ENCODE assay signal across 12 cellular contexts in the genomic region with DNA sequence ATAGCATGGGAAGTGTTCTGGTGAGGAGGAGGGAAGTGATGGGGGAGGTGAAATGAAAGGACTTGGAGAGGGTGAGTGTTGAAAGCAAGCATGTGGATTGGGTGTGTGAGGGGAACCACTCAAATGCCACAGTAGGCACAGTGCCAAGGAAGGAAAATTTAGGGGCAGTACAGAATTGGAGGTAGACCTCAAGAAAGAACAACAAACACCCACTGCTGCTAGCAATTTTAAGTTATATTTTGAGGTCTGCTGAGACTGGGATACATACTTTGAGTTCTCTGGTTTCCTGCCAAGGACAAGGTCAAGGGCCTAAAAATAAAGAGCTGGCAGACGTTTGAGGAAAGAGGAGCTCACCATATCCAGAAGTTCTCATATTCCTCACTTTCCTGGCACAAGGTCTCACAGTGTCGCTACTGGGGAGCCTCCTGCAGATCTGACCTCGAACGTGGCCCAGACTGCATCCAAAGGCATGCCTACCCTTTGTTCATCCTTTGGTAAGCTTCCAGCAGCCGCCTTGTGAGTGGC.
DNase-seq lines count a peak whose midpoint lies in the region; ATAC-seq and TF ChIP-seq lines count a peak whose summit lies in the region.
"Had no signal": no experiment of that assay in that cellular context is flagged by ENCODE, and none has a peak within 500 bp of the region (broad histone marks: within the 10 kb centered on the region; RNA-seq: fewer than 3 reads in every experiment).

No MANE protein-coding gene starts in this region.

- ATAC-seq in left ventricle myocardium superior: peak; percentile 97
- ATAC-seq in GM18867 (IDR thresholded peaks at IDR 0.05; ENCODE audit: unreplicated experiment): no peak

- H3K79me2 ChIP-seq in GM23248 (ENCODE audit: insufficient read depth): no peaks in the 10 kb centered on the region

- DNase-seq in GM23248: peak; percentile 79
- peak; percentile 52 for DNase-seq in left ventricle myocardium superior
- peak; percentile 7 for DNase-seq in smooth muscle cell of the brain vasculature (ENCODE audit: low read depth, low spot score)
- no peak for DNase-seq in CD4-positive, alpha-beta memory T cell
- DNase-seq in HK-2 (ENCODE audit: unreplicated experiment): no peak
- DNase-seq in stimulated activated CD4-positive, alpha-beta T cell treated with anti-CD3 and anti-CD28 coated beads, Interleukin-4, amount 100 ng/mL, for 4 hours: no peak
- DNase-seq: activated T-cell treated with anti-CD3 and anti-CD28 coated beads, Interleukin-2, amount 50 U/mL, for 1 hour; DMS153; NCI-H524; stimulated activated CD8-positive, alpha-beta memory T cell treated with anti-CD3 and anti-CD28 coated beads, Interleukin-4, amount 100 ng/mL, for 48 hours had no signal

- peaks cover 18% of the 10 kb centered on the region for H3F3A ChIP-seq in GM23248 (ENCODE audit: insufficient read depth)

- H3K27ac ChIP-seq in GM23248 (peak overlapping the region; percentile 6; the same call in 1 of the 2 replicates), VCaP (peak overlapping the region; percentile 28; the same call in 1 of the 2 replicates)
- H3K27ac ChIP-seq in CD4-positive, alpha-beta memory T cell (ENCODE audit: low read depth, low read length): no peak overlapping the region

- no peak for TF ChIP-seq CTCF in VCaP (conservative IDR thresholded peaks at IDR 0.05)

- no peaks in the 10 kb centered on the region for H3K36me3 ChIP-seq in GM23248 (ENCODE audit: low read depth)
- no peaks in the 10 kb centered on the region for H3K36me3 ChIP-seq in CD4-positive, alpha-beta memory T cell (ENCODE audit: insufficient read depth, low read length)

- intact Hi-C loops in left ventricle myocardium superior (cut with micrococcal nuclease): no loop called here
- intact Hi-C loops in CD4-positive, alpha-beta memory T cell (cut with micrococcal nuclease): no loop called here

- H3K36me3 Mint-ChIP-seq in CD4-positive, alpha-beta memory T cell: no peaks in the 10 kb centered on the region

- no peak overlapping the region for H3K4me3 Mint-ChIP-seq in CD4-positive, alpha-beta memory T cell

- no peak overlapping the region for H3K27ac Mint-ChIP-seq in CD4-positive, alpha-beta memory T cell

- peak overlapping the region; percentile 36 for H3K4me2 ChIP-seq in GM23248 (ENCODE audit: unreplicated experiment)

- no peaks in the 10 kb centered on the region for H3K9me2 ChIP-seq in GM23248 (ENCODE audit: insufficient read depth)

- CTCF ChIA-PET in CD4-positive, alpha-beta memory T cell (lab: Charles Lee; ENCODE audit: partially characterized antibody): no interaction called here

- POLR2A ChIA-PET in CD4-positive, alpha-beta memory T cell (lab: Charles Lee; ENCODE audit: partially characterized antibody): no interaction called here

- peaks cover 0 to 11% (median 4%) of the 10 kb centered on the region in 8 donors for H3K9me3 Mint-ChIP-seq in CD4-positive, alpha-beta memory T cell

- 6 to 8% methylated on average over 5 of the region's 5 CpGs for WGBS in GM23248 (ENCODE audit: low coverage in 1 of 2, low lambda C conversion rate in 2 of 2, missing lambda C conversion rate in 2 of 2), 2 experiments

- H3K9me3 ChIP-seq in GM23248 (ENCODE audit: low read depth): no peaks in the 10 kb centered on the region
- no peaks in the 10 kb centered on the region for H3K9me3 ChIP-seq in CD4-positive, alpha-beta memory T cell (ENCODE audit: control insufficient read depth in 1 of 2, low read length in 2 of 2)

- no peaks in the 10 kb centered on the region for H3K4me1 Mint-ChIP-seq in CD4-positive, alpha-beta memory T cell

- H3K4me1 ChIP-seq in GM23248 (ENCODE audit: insufficient read depth): peaks cover 17% of the 10 kb centered on the region
- H3K4me1 ChIP-seq in CD4-positive, alpha-beta memory T cell (ENCODE audit: insufficient read depth, low read length): no peaks in the 10 kb centered on the region

- no peak overlapping the region for H3K4me3 ChIP-seq in GM23248
- no peak overlapping the region for H3K4me3 ChIP-seq in CD4-positive, alpha-beta memory T cell (ENCODE audit: low read length in 2 of 2)

- in situ Hi-C loops in GM23248 (cut with MboI): no loop called here

- no peak overlapping the region for H2AFZ ChIP-seq in GM23248

- no peak overlapping the region for H3K9ac ChIP-seq in GM23248

- H4K20me1 ChIP-seq in GM23248 (ENCODE audit: insufficient read depth): no peaks in the 10 kb centered on the region

- no peaks in the 10 kb centered on the region for H3K27me3 Mint-ChIP-seq in CD4-positive, alpha-beta memory T cell

- H3K27me3 ChIP-seq in GM23248 (replicated peaks; ENCODE audit: insufficient read depth): no peaks in the 10 kb centered on the region
- no peaks in the 10 kb centered on the region for H3K27me3 ChIP-seq in CD4-positive, alpha-beta memory T cell (ENCODE audit: insufficient read depth, low read length)

Comparison
In these comparisons a context has a peak if more than half of its experiments do, and no peak if none do; other contexts are left out.
1. DNase-seq: peak in GM23248 (single experiment), left ventricle myocardium superior (single experiment) and smooth muscle cell of the brain vasculature (single experiment); none in CD4-positive, alpha-beta memory T cell (0 of 5), HK-2 (single experiment) and stimulated activated CD4-positive, alpha-beta T cell treated with anti-CD3 and anti-CD28 coated beads, Interleukin-4, amount 100 ng/mL, for 4 hours (0 of 2).